29 cellular contexts compared by ENCODE assay signal in genomic region chr17:46879101-46879500, GRCh38. TPM values are rescaled to one million over a fixed set of nuclear protein-coding genes. Genes with fewer than 3 reads are reported as not detected.
"Had no signal": no experiment of that assay in that cellular context is flagged by ENCODE, and none has a peak within 500 bp of the region (broad histone marks: within the 10 kb centered on the region; RNA-seq: fewer than 3 reads in every experiment).

No MANE protein-coding gene starts in this region.

- DNase-seq: colonic mucosa; cortex of kidney; dermis blood vessel endothelial cell; dorsolateral prefrontal cortex; effector CD4-positive, alpha-beta T cell; effector memory CD4-positive, alpha-beta T cell; erythroblast; esophagus squamous epithelium; foreskin fibroblast; foreskin melanocyte; gastrocnemius medialis; glutamatergic neuron; head of caudate nucleus; heart right ventricle; hippocampal formation; left cardiac atrium; left lung; left ventricle myocardium superior; lower lobe of right lung; mesenchymal stem cell; mucosa of descending colon had no signal

- H3K27me3 ChIP-seq: colonic mucosa had no signal

- H3K9me3 Mint-ChIP-seq: endodermal cell, mesothelial cell of epicardium had no signal

- H3K9me3 ChIP-seq: colonic mucosa, esophagus squamous epithelium, gastrocnemius medialis, heart right ventricle, left lung, lower lobe of right lung, mucosa of descending colon had no signal

- H3K27ac Mint-ChIP-seq: endodermal cell, mesothelial cell of epicardium had no signal

- H3K36me3 Mint-ChIP-seq: mesothelial cell of epicardium had no signal

- H3K36me3 ChIP-seq: colonic mucosa, esophagus squamous epithelium, gastrocnemius medialis, heart right ventricle, left lung, lower lobe of right lung had no signal

- H3K4me1 ChIP-seq: colonic mucosa, gastrocnemius medialis had no signal

- H3K4me3 ChIP-seq: colonic mucosa, dorsolateral prefrontal cortex, esophagus squamous epithelium, gastrocnemius medialis, heart right ventricle, left lung, lower lobe of right lung, mucosa of descending colon had no signal

- H3K4me3 Mint-ChIP-seq: endodermal cell, mesothelial cell of epicardium had no signal

- H3K27ac ChIP-seq: colonic mucosa, epithelial cell of prostate, gastrocnemius medialis had no signal

- ATAC-seq: esophagus mucosa, gastrocnemius medialis, heart right ventricle, left cardiac atrium, left lung, left ventricle myocardium superior, lower lobe of right lung, mucosa of descending colon had no signal

- H3K4me1 Mint-ChIP-seq: endodermal cell had no signal

RNA-seq across cellular contexts. Expression of gene WNT9B, which starts 27.7 kb away (rescaled TPM):
- total RNA-seq: colonic mucosa, dermis blood vessel endothelial cell, esophagus mucosa, glomerular endothelial cell, kidney epithelial cell, lung microvascular endothelial cell, myocyte had no signal
